In genomic region chr15:69979783-69980182, GRCh38 we compare ENCODE assay signal across 13 cellular contexts.
DNase-seq lines count a peak whose midpoint lies in the region; ATAC-seq, FAIRE-seq and TF ChIP-seq lines count a peak whose summit lies in the region.
"Had no signal": no experiment of that assay in that cellular context is flagged by ENCODE, and none has a peak within 500 bp of the region (broad histone marks: within the 10 kb centered on the region; RNA-seq: fewer than 3 reads in every experiment).

No MANE protein-coding gene starts in this region.

- no peaks in the 10 kb centered on the region for H3K79me2 ChIP-seq in HepG2 (ENCODE audit: insufficient read depth, low read length)

- H3K27me3 Mint-ChIP-seq in naive B cell (peaks cover 21 to 48% (median 47%) of the 10 kb centered on the region in 3 donors), WTC11 (ENCODE audit: low read depth) (no peaks in the 10 kb centered on the region)

- FAIRE-seq in HepG2 (lab: Jason Lieb, UNC), result no peak
- FAIRE-seq: G401.6, RCC 7860 had no signal

- H4K20me1 ChIP-seq in HepG2 (ENCODE audit: insufficient read depth, low read length), result no peaks in the 10 kb centered on the region

- H3K36me3 Mint-ChIP-seq in naive B cell (peaks cover 0 to 5% of the 10 kb centered on the region in 2 donors), WTC11 (no peaks in the 10 kb centered on the region)

- H3K4me2 ChIP-seq in HepG2 (ENCODE audit: low read depth, low read length), result no peak overlapping the region
- H3K4me2 ChIP-seq: KMS-11 had no signal

- CTCF ChIA-PET in HepG2 (lab: Yijun Ruan, JAX; ENCODE audit: low intra/inter-chr PET ratio, low total read pairs), result no interaction called here
- CTCF ChIA-PET in HEK293T (lab: Yijun Ruan, JAX), result interaction anchor here (0.8 kb wide), 1 partner anchor 43 kb away, joined by 4 read pairs; no protein-coding TSS in a partner anchor
- CTCF ChIA-PET in WTC11 (lab: Charles Lee), result interaction anchor here (0.9 to 1.5 kb wide), 2 partner anchors 11 to 35 kb away, joined by 3 to 5 read pairs; no protein-coding TSS in a partner anchor

- peak; percentile 79 for DNase-seq in naive B cell
- no peak for DNase-seq in HepG2 (ENCODE audit: low spot score)
- DNase-seq in HEK293T (ENCODE audit: extremely low spot score), result no peak
- no peak for DNase-seq in AG08396 (ENCODE audit: low spot score)
- DNase-seq in WTC11 (ENCODE audit: low spot score), result no peak
- DNase-seq: activated CD4-positive, alpha-beta T cell treated with anti-CD3 and anti-CD28 coated beads for 1 hour had no signal

- 11% methylated on average over 5 of the region's 8 CpGs for WGBS in HepG2 (ENCODE audit: low lambda C conversion rate)

- no peak overlapping the region for H3K4me3 ChIP-seq in HepG2 (replicated peaks in 1 of 3; ENCODE audit: insufficient read depth in 1 of 3, low read depth in 2 of 3, low read length in 3 of 3)
- H3K4me3 ChIP-seq: prostate gland had no signal

- no peak for TF ChIP-seq CTCF in HepG2 (CRISPR knock-in tag; IDR thresholded peaks at IDR 0.05)
- no peak for TF ChIP-seq CTCF in WTC11 (IDR thresholded peaks at IDR 0.05)

- POLR2A ChIA-PET in HepG2 (lab: Yijun Ruan, JAX), result no interaction called here
- POLR2A ChIA-PET in HEK293T (lab: Yijun Ruan, JAX), result no interaction called here
- POLR2A ChIA-PET in WTC11 (lab: Charles Lee), result no interaction called here

- peaks cover 3 to 12% of the 10 kb centered on the region in 2 experiments; a peak in 3 of 5 replicates for H3K27me3 ChIP-seq in HepG2 (ENCODE audit: control insufficient read depth in 1 of 2, insufficient read depth in 2 of 2, low read length in 2 of 2)

- ATAC-seq in GM21737 (IDR thresholded peaks at IDR 0.05; ENCODE audit: unreplicated experiment), result peak; percentile 76
- peak; percentile 81 for ATAC-seq in HG03378 (IDR thresholded peaks at IDR 0.05; ENCODE audit: unreplicated experiment)
- ATAC-seq in naive B cell (ENCODE audit: low read depth in 2 of 2), result peak; percentile 90
- no peak for ATAC-seq in HepG2
- ATAC-seq in WTC11, result no peak

- H3K4me1 Mint-ChIP-seq in naive B cell, result peaks cover 24 to 35% (median 32%) of the 10 kb centered on the region in 3 donors
- peaks cover 23% of the 10 kb centered on the region for H3K4me1 Mint-ChIP-seq in WTC11

- H3K9ac ChIP-seq in HepG2 (ENCODE audit: insufficient read depth, low read depth, low read length), result no peak overlapping the region
- H3K9ac ChIP-seq: KMS-11 had no signal

- H3K4me1 ChIP-seq in HepG2 (ENCODE audit: insufficient read depth, low read length), result no peaks in the 10 kb centered on the region
- H3K4me1 ChIP-seq: prostate gland had no signal

- H2AFZ ChIP-seq in HepG2 (ENCODE audit: low read length), result no peak overlapping the region

- TF ChIP-seq POLR2A in GM18951 (IDR thresholded peaks at IDR 0.05; ENCODE audit: extremely low read depth, insufficient read depth, insufficient read length), result peak; percentile 37
- TF ChIP-seq POLR2A in HepG2 (IDR thresholded peaks at IDR 0.05; ENCODE audit: insufficient read depth in 1 of 2, low read depth in 2 of 2, low read length in 2 of 2), result no peak

- no peaks in the 10 kb centered on the region for H3K36me3 ChIP-seq in HepG2 (replicated peaks in 1 of 2; ENCODE audit: control insufficient read depth in 1 of 2, insufficient read depth in 2 of 2, low read length in 2 of 2)
- H3K36me3 ChIP-seq: prostate gland had no signal

- no peak for TF ChIP-seq RAD21 in HepG2 (CRISPR knock-in tag; IDR thresholded peaks at IDR 0.05)

- intact Hi-C loops in HepG2 (cut with micrococcal nuclease; ENCODE audit: unreplicated experiment), result no loop called here

- peak overlapping the region; percentile 21 to 84 (median 68) for H3K4me3 Mint-ChIP-seq in naive B cell
- no peak overlapping the region for H3K4me3 Mint-ChIP-seq in WTC11

- TF ChIP-seq EP300 in HepG2 (IDR thresholded peaks at IDR 0.05; ENCODE audit: low read depth in 2 of 2, low read length in 2 of 2), result no peak
- TF ChIP-seq EP300 in HepG2 (CRISPR knock-in tag; IDR thresholded peaks at IDR 0.05; ENCODE audit: borderline replicate concordance), result no peak

- no peak overlapping the region for H3K27ac ChIP-seq in HepG2 (ENCODE audit: extremely low read length, insufficient read depth, low read length)
- H3K27ac ChIP-seq: KMS-11, prostate gland had no signal

- H3K27ac Mint-ChIP-seq in naive B cell, result peak overlapping the region; percentile 11 to 98 (median 94)
- H3K27ac Mint-ChIP-seq in WTC11, result no peak overlapping the region

- H3K9me3 Mint-ChIP-seq in naive B cell, result peaks cover 0 to 6% (median 0%) of the 10 kb centered on the region in 7 donors
- no peaks in the 10 kb centered on the region for H3K9me3 Mint-ChIP-seq in WTC11

- in situ Hi-C loops in GM18951 (cut with MboI; ENCODE audit: low sequenced_read_pairs, unreplicated experiment), result loop anchor here (5.0 kb wide), 1 partner anchor 38 kb away; no protein-coding TSS in a partner anchor
- in situ Hi-C loops in HepG2 (cut with HindIII; ENCODE audit: extremely low pct_ligation_motif_present, low pct_unique_long_range_greater_than_20kb), result no loop called here

- BruUV-seq in HepG2 (replicated peaks; lab: Mats Ljungman, UMichigan), result no TSS peak

- H3K9me3 ChIP-seq in HepG2 (ENCODE audit: low read length), result no peaks in the 10 kb centered on the region
- H3K9me3 ChIP-seq: prostate gland had no signal

TF ChIP-seq in HepG2, 621 proteins besides CTCF, POLR2A, EP300 and RAD21 (continues in another document):
- TF ChIP-seq ZNF160 (CRISPR knock-in tag; IDR thresholded peaks at IDR 0.05) (no peak), ZNF639 (CRISPR knock-in tag; conservative IDR thresholded peaks at IDR 0.05) (no peak), KMT2B (CRISPR knock-in tag; IDR thresholded peaks at IDR 0.05) (no peak), ZNF24 (IDR thresholded peaks at IDR 0.05) (no peak), ETV5 (CRISPR knock-in tag; IDR thresholded peaks at IDR 0.05; ENCODE audit: borderline replicate concordance) (no peak), ATAD3A (CRISPR knock-in tag; IDR thresholded peaks at IDR 0.05) (no peak), ZNF780A (CRISPR knock-in tag; IDR thresholded peaks at IDR 0.05) (no peak)

TF ChIP-seq in HEK293T, 16 proteins besides CTCF, POLR2A, EP300 and RAD21:
- no peak for TF ChIP-seq ELF4 (IDR thresholded peaks at IDR 0.05)
- no peak for TF ChIP-seq TARDBP (IDR thresholded peaks at IDR 0.05)
- TF ChIP-seq ARNT (IDR thresholded peaks at IDR 0.05), result no peak
- no peak for TF ChIP-seq FOXA1 (IDR thresholded peaks at IDR 0.05)
- TF ChIP-seq NFRKB (IDR thresholded peaks at IDR 0.05), result no peak
- no peak for TF ChIP-seq PKNOX1 (IDR thresholded peaks at IDR 0.05)
- TF ChIP-seq BHLHE40 (IDR thresholded peaks at IDR 0.05; ENCODE audit: borderline replicate concordance), result no peak
- TF ChIP-seq SP1 (IDR thresholded peaks at IDR 0.05), result no peak
- TF ChIP-seq SUZ12 (IDR thresholded peaks at IDR 0.05), result no peak
- no peak for TF ChIP-seq FOXM1 (IDR thresholded peaks at IDR 0.05; ENCODE audit: borderline replicate concordance)
- TF ChIP-seq ZNF384 (IDR thresholded peaks at IDR 0.05), result no peak
- TF ChIP-seq FOXK2 (IDR thresholded peaks at IDR 0.05), result no peak
- TF ChIP-seq L3MBTL2 (conservative IDR thresholded peaks at IDR 0.05), result no peak

TF ChIP-seq in WTC11, 78 proteins besides CTCF, POLR2A, EP300 and RAD21:
- no peak for TF ChIP-seq RELA (CRISPR knock-in tag; IDR thresholded peaks at IDR 0.05; ENCODE audit: borderline replicate concordance)
- TF ChIP-seq ZNF232 (CRISPR knock-in tag; IDR thresholded peaks at IDR 0.05), result no peak
- TF ChIP-seq MAX (CRISPR knock-in tag; IDR thresholded peaks at IDR 0.05), result no peak
- TF ChIP-seq GTF2I (CRISPR knock-in tag; conservative IDR thresholded peaks at IDR 0.05), result no peak
- no peak for TF ChIP-seq SMAD4 (CRISPR knock-in tag; IDR thresholded peaks at IDR 0.05)
- TF ChIP-seq OVOL2 (CRISPR knock-in tag; IDR thresholded peaks at IDR 0.05; ENCODE audit: borderline replicate concordance), result no peak
- TF ChIP-seq JAZF1 (CRISPR knock-in tag; IDR thresholded peaks at IDR 0.05), result no peak
- TF ChIP-seq SP1 (CRISPR knock-in tag; conservative IDR thresholded peaks at IDR 0.05), result no peak
- no peak for TF ChIP-seq RORB (CRISPR knock-in tag; IDR thresholded peaks at IDR 0.05)
- TF ChIP-seq IRF2 (CRISPR knock-in tag; IDR thresholded peaks at IDR 0.05; ENCODE audit: borderline replicate concordance, low read depth), result no peak
- TF ChIP-seq GRHL2 (CRISPR knock-in tag; IDR thresholded peaks at IDR 0.05; ENCODE audit: insufficient replicate concordance, severe bottlenecking), result no peak
- TF ChIP-seq ZNF416 (CRISPR knock-in tag; IDR thresholded peaks at IDR 0.05), result no peak
- no peak for TF ChIP-seq ZNF121 (CRISPR knock-in tag; IDR thresholded peaks at IDR 0.05)
- no peak for TF ChIP-seq TCF7 (CRISPR knock-in tag; IDR thresholded peaks at IDR 0.05; ENCODE audit: low read depth)

Comparison
In these comparisons a context has a peak if more than half of its experiments do, and no peak if none do; other contexts are left out.
1. ATAC-seq: peak in GM21737 (single experiment), HG03378 (single experiment) and naive B cell (2 of 2); none in HepG2 (single experiment) and WTC11 (single experiment).